ENCODE assay signal across 29 cellular contexts in the genomic region with DNA sequence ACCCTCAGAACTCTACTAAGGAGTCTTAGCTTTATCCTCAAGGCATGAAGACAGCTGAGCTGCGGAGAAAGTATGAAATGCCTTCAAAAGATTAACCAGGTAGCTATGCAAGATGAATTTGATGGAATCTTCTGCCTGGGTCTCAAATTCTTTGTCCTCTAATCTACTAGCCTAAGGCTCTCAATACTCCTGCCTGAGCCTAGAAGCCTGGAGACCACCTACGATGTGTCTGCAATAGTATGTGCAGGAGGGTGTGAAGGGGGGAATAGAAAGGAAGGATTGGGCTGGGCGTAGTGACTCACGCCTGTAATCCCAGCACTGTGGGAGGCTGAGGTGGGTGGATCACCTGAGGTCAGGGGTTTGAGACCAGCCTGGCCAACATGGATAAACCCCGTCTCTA.
"Had no signal": no experiment of that assay in that cellular context is flagged by ENCODE, and none has a peak within 500 bp of the region (broad histone marks: within the 10 kb centered on the region; RNA-seq: fewer than 3 reads in every experiment).

No MANE protein-coding gene starts in this region.

- H3K4me3 ChIP-seq: left lung, lung, neural progenitor cell, skin epidermis, stomach, testis, thyroid gland, transverse colon, upper lobe of right lung had no signal

- H3K36me3 Mint-ChIP-seq: memory B cell; naive B cell; natural killer cell; stimulated activated naive B cell treated with anti-CD40 and anti-IgM and Interleukin-4, amounts not matched to agents 10 μg/mL and 1 μg/mL and 100 μg/mL, for 72 hours had no signal

- DNase-seq: head of caudate nucleus; hippocampal formation; left colon; left lung; naive B cell; natural killer cell; nephron progenitor cell; occipital lobe; retina; right cardiac atrium; stimulated activated CD4-positive, alpha-beta T cell treated with anti-CD3 and anti-CD28 coated beads, Interleukin-12 subunit alpha, Interleukin-12 subunit beta, amount 100 ng/mL, for 4 hours; stimulated activated CD4-positive, alpha-beta T cell treated with anti-CD3 and anti-CD28 coated beads, Interleukin-15, amount 100 ng/mL, for 24 hours; stimulated activated CD4-positive, alpha-beta T cell treated with anti-CD3 and anti-CD28 coated beads, Interleukin-2, amount 100 ng/mL, for 24 hours; stimulated activated CD4-positive, alpha-beta T cell treated with anti-CD3 and anti-CD28 coated beads, Interleukin-4, amount 100 ng/mL, for 1 hour; stimulated activated naive B cell treated with anti-CD40 and anti-IgM and Interleukin-4, amounts not matched to agents 10 μg/mL and 1 μg/mL and 100 μg/mL, for 72 hours; stimulated activated naive CD8-positive, alpha-beta T cell treated with anti-CD3 and anti-CD28 coated beads, Interleukin-15, Interleukin-2, amounts not matched to agents 100 U/mL and 50 U/mL, for 24 hours; stomach; testis; thyroid gland; transverse colon; upper lobe of right lung had no signal

- H3K27me3 ChIP-seq: left lung, neural progenitor cell, neutrophil, testis, thyroid gland, transverse colon, upper lobe of right lung had no signal

- H3K27me3 Mint-ChIP-seq: memory B cell had no signal

- FAIRE-seq: keratinocyte, urothelium cell line had no signal

- H3K9me3 ChIP-seq: left lung, neutrophil, stomach, testis, thyroid gland, transverse colon, upper lobe of right lung had no signal

- H3K27ac Mint-ChIP-seq: memory B cell; naive B cell; natural killer cell; nephron progenitor cell; neural progenitor cell; stimulated activated naive B cell treated with anti-CD40 and anti-IgM and Interleukin-4, amounts not matched to agents 10 μg/mL and 1 μg/mL and 100 μg/mL, for 72 hours had no signal

- H3K4me2 ChIP-seq: neural progenitor cell had no signal

- H3K79me2 ChIP-seq: parathyroid adenoma had no signal

- H3K4me3 Mint-ChIP-seq: memory B cell; naive B cell; natural killer cell; nephron progenitor cell; neural progenitor cell; stimulated activated naive B cell treated with anti-CD40 and anti-IgM and Interleukin-4, amounts not matched to agents 10 μg/mL and 1 μg/mL and 100 μg/mL, for 72 hours had no signal

- H3K9ac ChIP-seq: neural progenitor cell, parathyroid adenoma had no signal

- H3K4me1 ChIP-seq: left lung, neural progenitor cell, parathyroid adenoma, stomach, testis, thyroid gland, transverse colon, upper lobe of right lung had no signal

- H3K4me1 Mint-ChIP-seq: memory B cell; naive B cell; natural killer cell; nephron progenitor cell; neural progenitor cell; stimulated activated naive B cell treated with anti-CD40 and anti-IgM and Interleukin-4, amounts not matched to agents 10 μg/mL and 1 μg/mL and 100 μg/mL, for 72 hours had no signal

- H3K36me3 ChIP-seq: left lung, neural progenitor cell, neutrophil, stomach, thyroid gland, transverse colon, upper lobe of right lung had no signal

- H3K27ac ChIP-seq: left lung, neural progenitor cell, neutrophil, parathyroid adenoma, skin epidermis, stomach, testis, thyroid gland, transverse colon, upper lobe of right lung had no signal

- H2AFZ ChIP-seq: neural progenitor cell, parathyroid adenoma had no signal

- H3K9me3 Mint-ChIP-seq: memory B cell; natural killer cell; nephron progenitor cell; neural progenitor cell; stimulated activated naive B cell treated with anti-CD40 and anti-IgM and Interleukin-4, amounts not matched to agents 10 μg/mL and 1 μg/mL and 100 μg/mL, for 72 hours had no signal
